ENCODE assay signal across 31 cellular contexts in genomic region chr7:143906176-143906575, GRCh38. TPM values are rescaled to one million over a fixed set of nuclear protein-coding genes. Genes with fewer than 3 reads are reported as not detected.
"Had no signal": no experiment of that assay in that cellular context is flagged by ENCODE, and none has a peak within 500 bp of the region (broad histone marks: within the 10 kb centered on the region; RNA-seq: fewer than 3 reads in every experiment).

No MANE protein-coding gene starts in this region.

- H3K27me3 ChIP-seq: adrenal gland, body of pancreas, esophagus squamous epithelium had no signal

- H3K9me3 ChIP-seq: adrenal gland, body of pancreas, esophagus squamous epithelium, thoracic aorta had no signal

- H3K36me3 ChIP-seq: adrenal gland, esophagus squamous epithelium, thoracic aorta had no signal

- DNase-seq: activated CD4-positive, alpha-beta T cell treated with anti-CD3 and anti-CD28 coated beads for 4 hours; activated CD4-positive, alpha-beta T cell treated with anti-CD3 and anti-CD28 coated beads, Interleukin-2, amount 50 U/mL, for 48 hours; activated CD8-positive, alpha-beta memory T cell treated with anti-CD3 and anti-CD28 coated beads for 24 hours; activated effector memory CD4-positive, alpha-beta T cell treated with anti-CD3 and anti-CD28 coated beads, Interleukin-2, amount 50 U/mL, for 16 hours; activated naive CD4-positive, alpha-beta T cell treated with anti-CD3 and anti-CD28 coated beads for 36 hours; activated naive CD8-positive, alpha-beta T cell treated with anti-CD3 and anti-CD28 coated beads for 36 hours; adrenal gland; aorta; body of pancreas; dermis blood vessel endothelial cell; effector CD4-positive, alpha-beta T cell; esophagus squamous epithelium; glutamatergic neuron; kidney; natural killer cell; stimulated activated CD4-positive, alpha-beta T cell treated with anti-CD3 and anti-CD28 coated beads, Interleukin-12 subunit alpha, Interleukin-12 subunit beta, amount 100 ng/mL, for 4 hours; stimulated activated CD4-positive, alpha-beta T cell treated with anti-CD3 and anti-CD28 coated beads, Interleukin-4, amount 100 ng/mL, for 1 hour; stimulated activated naive CD8-positive, alpha-beta T cell treated with anti-CD3 and anti-CD28 coated beads, Interleukin-15, Interleukin-2, amounts not matched to agents 100 U/mL and 50 U/mL, for 24 hours; T-helper 1 cell had no signal

- H3K27ac Mint-ChIP-seq: activated naive CD4-positive, alpha-beta T cell treated with anti-CD3 and anti-CD28 coated beads for 36 hours; activated naive CD8-positive, alpha-beta T cell treated with anti-CD3 and anti-CD28 coated beads for 36 hours; activated T-helper 1 cell treated with anti-CD3 and anti-CD28 coated beads, Interleukin-12 subunit alpha, Interleukin-12 subunit beta, Interleukin-2, Interleukin-4 antibody, amounts not matched to agents 30 ng/mL and 10 ng/mL and 1 ng/mL, durations not matched to agents 14 hours and 24 hours and 36 hours; natural killer cell; T-helper 2 cell treated with Interferon-gamma antibody and Interleukin-4, amounts not matched to agents 5 μg/mL and 100 μg/mL, for 36 hours had no signal

- H3K4me3 Mint-ChIP-seq: activated naive CD4-positive, alpha-beta T cell treated with anti-CD3 and anti-CD28 coated beads for 36 hours; activated naive CD8-positive, alpha-beta T cell treated with anti-CD3 and anti-CD28 coated beads for 36 hours; activated T-helper 1 cell treated with anti-CD3 and anti-CD28 coated beads, Interleukin-12 subunit alpha, Interleukin-12 subunit beta, Interleukin-2, Interleukin-4 antibody, amounts not matched to agents 30 ng/mL and 10 ng/mL and 1 ng/mL, durations not matched to agents 14 hours and 24 hours and 36 hours; natural killer cell; T-helper 2 cell treated with Interferon-gamma antibody and Interleukin-4, amounts not matched to agents 5 μg/mL and 100 μg/mL, for 36 hours had no signal

- H3K36me3 Mint-ChIP-seq: activated naive CD8-positive, alpha-beta T cell treated with anti-CD3 and anti-CD28 coated beads for 36 hours; natural killer cell; type B pancreatic cell had no signal

- H3K4me3 ChIP-seq: adrenal gland, body of pancreas, esophagus squamous epithelium, skin epidermis, thoracic aorta had no signal

- ATAC-seq: body of pancreas; natural killer cell; sciatic nerve; stimulated activated naive CD8-positive, alpha-beta T cell treated with anti-CD3 and anti-CD28 coated beads, Interleukin-15, Interleukin-2, amounts not matched to agents 100 U/mL and 50 U/mL, for 24 hours had no signal

- H3K27me3 Mint-ChIP-seq: type B pancreatic cell had no signal

- H3K27ac ChIP-seq: esophagus squamous epithelium, skin epidermis, thoracic aorta had no signal

- H3K9me3 Mint-ChIP-seq: activated naive CD4-positive, alpha-beta T cell treated with anti-CD3 and anti-CD28 coated beads for 36 hours; activated naive CD8-positive, alpha-beta T cell treated with anti-CD3 and anti-CD28 coated beads for 36 hours; activated T-helper 1 cell treated with anti-CD3 and anti-CD28 coated beads, Interleukin-12 subunit alpha, Interleukin-12 subunit beta, Interleukin-2, Interleukin-4 antibody, amounts not matched to agents 30 ng/mL and 10 ng/mL and 1 ng/mL, durations not matched to agents 14 hours and 24 hours and 36 hours; natural killer cell; T-helper 2 cell treated with Interferon-gamma antibody and Interleukin-4, amounts not matched to agents 5 μg/mL and 100 μg/mL, for 36 hours; type B pancreatic cell had no signal

RNA-seq across cellular contexts. Expression of gene OR2F2, which starts 28.9 kb away (rescaled TPM):
- total RNA-seq: activated naive CD4-positive, alpha-beta T cell treated with anti-CD3 and anti-CD28 coated beads for 36 hours; activated naive CD8-positive, alpha-beta T cell treated with anti-CD3 and anti-CD28 coated beads for 36 hours; activated T-helper 1 cell treated with anti-CD3 and anti-CD28 coated beads, Interleukin-12 subunit alpha, Interleukin-12 subunit beta, Interleukin-2, Interleukin-4 antibody, amounts not matched to agents 30 ng/mL and 10 ng/mL and 1 ng/mL, durations not matched to agents 14 hours and 24 hours and 36 hours; adrenal gland; aorta; body of pancreas; dermis blood vessel endothelial cell; esophagus squamous epithelium; frontal cortex; kidney; lower leg skin; mononuclear cell; natural killer cell; osteoblast; posterior vena cava; sciatic nerve; subcutaneous adipose tissue; thoracic aorta had no signal
- polyA plus RNA-seq: adrenal gland, aorta had no signal

RNA-seq across cellular contexts. Expression of gene OR2F1, which starts 48.5 kb away (rescaled TPM):
- total RNA-seq: activated naive CD4-positive, alpha-beta T cell treated with anti-CD3 and anti-CD28 coated beads for 36 hours; activated naive CD8-positive, alpha-beta T cell treated with anti-CD3 and anti-CD28 coated beads for 36 hours; activated T-helper 1 cell treated with anti-CD3 and anti-CD28 coated beads, Interleukin-12 subunit alpha, Interleukin-12 subunit beta, Interleukin-2, Interleukin-4 antibody, amounts not matched to agents 30 ng/mL and 10 ng/mL and 1 ng/mL, durations not matched to agents 14 hours and 24 hours and 36 hours; adrenal gland; aorta; body of pancreas; dermis blood vessel endothelial cell; esophagus squamous epithelium; frontal cortex; kidney; lower leg skin; natural killer cell; posterior vena cava; sciatic nerve; subcutaneous adipose tissue; thoracic aorta had no signal
- polyA plus RNA-seq: adrenal gland, aorta had no signal
